ENCODE assay signal across 7 cellular contexts in genomic region chr12:124467549-124467948, GRCh38.
DNase-seq lines count a peak whose midpoint lies in the region; ATAC-seq, FAIRE-seq and TF ChIP-seq lines count a peak whose summit lies in the region.
"Not testable (repeated sequence)": the region's sequence is repeated elsewhere in the genome, so short reads cannot be mapped to it uniquely, and the experiment has no call there.

No MANE protein-coding gene starts in this region.

- H3K27ac Mint-ChIP-seq in CD4-positive, alpha-beta memory T cell: peak overlapping the region in 5 of 7 donors; percentile 43 to 80 (median 65)
- peak overlapping the region; percentile 63 for H3K27ac Mint-ChIP-seq in activated T-helper 1 cell treated with anti-CD3 and anti-CD28 coated beads, Interleukin-12 subunit alpha, Interleukin-12 subunit beta, Interleukin-2, Interleukin-4 antibody, amounts not matched to agents 30 ng/mL and 10 ng/mL and 1 ng/mL, durations not matched to agents 14 hours and 24 hours and 36 hours
- H3K27ac Mint-ChIP-seq in immature natural killer cell: peak overlapping the region in 5 of 6 donors; percentile 64 to 91 (median 86)
- H3K27ac Mint-ChIP-seq in natural killer cell treated with Interleukin-12 subunit alpha and Interleukin-12 subunit beta and Interleukin-15 and Interleukin-18, amount 100 ng/mL, for 72 hours: not testable (repeated sequence)

- not testable (repeated sequence) for H4K20me1 ChIP-seq in K562 (replicated peaks; ENCODE audit: control insufficient read depth, insufficient read depth, low read length)

- ATAC-seq in K562; natural killer cell treated with Interleukin-12 subunit alpha and Interleukin-12 subunit beta and Interleukin-15 and Interleukin-18, amount 100 ng/mL, for 72 hours: not testable (repeated sequence)

- not testable (repeated sequence) for H2AFZ ChIP-seq in K562 (ENCODE audit: low read depth, low read length)

- not testable (repeated sequence) for H3K27me3 Mint-ChIP-seq in CD4-positive, alpha-beta memory T cell; activated T-helper 1 cell treated with anti-CD3 and anti-CD28 coated beads, Interleukin-12 subunit alpha, Interleukin-12 subunit beta, Interleukin-2, Interleukin-4 antibody, amounts not matched to agents 30 ng/mL and 10 ng/mL and 1 ng/mL, durations not matched to agents 14 hours and 24 hours and 36 hours (ENCODE audit: insufficient read depth); natural killer cell treated with Interleukin-12 subunit alpha and Interleukin-12 subunit beta and Interleukin-15 and Interleukin-18, amount 100 ng/mL, for 72 hours
- peaks cover 12 to 14% (median 13%) of the 10 kb centered on the region in 3 donors for H3K27me3 Mint-ChIP-seq in immature natural killer cell (ENCODE audit: low read depth in 3 of 3)

- H3K27ac ChIP-seq in CD4-positive, alpha-beta memory T cell (ENCODE audit: low read depth, low read length): peak overlapping the region; percentile 82
- not testable (repeated sequence) for H3K27ac ChIP-seq in K562 (ENCODE audit: extremely low read depth, low read depth, low read length)

- H3K79me2 ChIP-seq in K562 (ENCODE audit: control insufficient read depth, insufficient read depth, low read length): not testable (repeated sequence)

- not testable (repeated sequence) for H3K4me3 ChIP-seq in CD4-positive, alpha-beta memory T cell (ENCODE audit: low read length in 2 of 2); K562

- H3K4me3 Mint-ChIP-seq in CD4-positive, alpha-beta memory T cell; activated T-helper 1 cell treated with anti-CD3 and anti-CD28 coated beads, Interleukin-12 subunit alpha, Interleukin-12 subunit beta, Interleukin-2, Interleukin-4 antibody, amounts not matched to agents 30 ng/mL and 10 ng/mL and 1 ng/mL, durations not matched to agents 14 hours and 24 hours and 36 hours: not testable (repeated sequence)
- peak overlapping the region in 1 of 5 donors; percentile 38 for H3K4me3 Mint-ChIP-seq in immature natural killer cell
- H3K4me3 Mint-ChIP-seq in natural killer cell treated with Interleukin-12 subunit alpha and Interleukin-12 subunit beta and Interleukin-15 and Interleukin-18, amount 100 ng/mL, for 72 hours: peak overlapping the region; percentile 60

- no CpG with 5 or more reads among the region's 1 CpG for WGBS in K562 (ENCODE audit: insufficient coverage, low coverage, missing lambda C conversion rate)

- H3K36me3 Mint-ChIP-seq in CD4-positive, alpha-beta memory T cell: peaks cover 53% of the 10 kb centered on the region in 2 donors
- H3K36me3 Mint-ChIP-seq in activated T-helper 1 cell treated with anti-CD3 and anti-CD28 coated beads, Interleukin-12 subunit alpha, Interleukin-12 subunit beta, Interleukin-2, Interleukin-4 antibody, amounts not matched to agents 30 ng/mL and 10 ng/mL and 1 ng/mL, durations not matched to agents 14 hours and 24 hours and 36 hours (ENCODE audit: low read depth): peaks cover 48% of the 10 kb centered on the region
- H3K36me3 Mint-ChIP-seq in immature natural killer cell: peaks cover 6 to 38% (median 35%) of the 10 kb centered on the region in 3 donors
- H3K36me3 Mint-ChIP-seq in natural killer cell treated with Interleukin-12 subunit alpha and Interleukin-12 subunit beta and Interleukin-15 and Interleukin-18, amount 100 ng/mL, for 72 hours: peaks cover 17% of the 10 kb centered on the region

- peaks cover 52% of the 10 kb centered on the region for H3K4me1 ChIP-seq in CD4-positive, alpha-beta memory T cell (ENCODE audit: insufficient read depth, low read length)
- H3K4me1 ChIP-seq in K562 (replicated peaks in 1 of 2; ENCODE audit: control insufficient read depth in 2 of 2, insufficient read depth in 2 of 2, low read length in 2 of 2): not testable (repeated sequence)

- TF ChIP-seq POLR2A in K562 (conservative IDR thresholded peaks at IDR 0.05): not testable (repeated sequence)

- H3K9ac ChIP-seq in K562 (ENCODE audit: insufficient read depth in 1 of 2, low read depth in 2 of 2, low read length in 2 of 2): not testable (repeated sequence)

- DNase-seq in CD4-positive, alpha-beta memory T cell; HTR-8/SVneo (ENCODE audit: insufficient read length, low spot score); activated T-helper 1 cell treated with anti-CD3 and anti-CD28 coated beads, Interleukin-12 subunit alpha, Interleukin-12 subunit beta, Interleukin-2, Interleukin-4 antibody, amounts not matched to agents 30 ng/mL and 10 ng/mL and 1 ng/mL, durations not matched to agents 14 hours and 24 hours and 36 hours (ENCODE audit: low spot score); K562 (ENCODE audit: extremely low read depth in 1 of 4, low spot score in 3 of 4); immature natural killer cell; natural killer cell treated with Interleukin-12 subunit alpha and Interleukin-12 subunit beta and Interleukin-15 and Interleukin-18, amount 100 ng/mL, for 72 hours (ENCODE audit: low spot score); urothelium cell line (ENCODE audit: low spot score): not testable (repeated sequence)

- FAIRE-seq in HTR-8/SVneo (lab: Jason Lieb, UNC) (peak; percentile 33), urothelium cell line (lab: Jason Lieb, UNC) (peak; percentile 71)
- not testable (repeated sequence) for FAIRE-seq in K562 (lab: Jason Lieb, UNC)

- TF ChIP-seq RAD21 in K562 (CRISPR knock-in tag; conservative IDR thresholded peaks at IDR 0.05 in 1 of 2, IDR thresholded peaks at IDR 0.05 in 1 of 2): not testable (repeated sequence)

- CTCF ChIA-PET in CD4-positive, alpha-beta memory T cell (lab: Charles Lee; ENCODE audit: partially characterized antibody); K562 (lab: Yijun Ruan, JAX; ENCODE audit: low intra/inter-chr PET ratio): not testable (repeated sequence)

- H3K4me2 ChIP-seq in K562 (ENCODE audit: insufficient read depth, low read length): not testable (repeated sequence)

- TF ChIP-seq CTCF in K562 (IDR thresholded peaks at IDR 0.05 in 2 of 3, conservative IDR thresholded peaks at IDR 0.05 in 1 of 3; ENCODE audit: insufficient read depth in 2 of 3, low read depth in 1 of 3, low read length in 3 of 3): not testable (repeated sequence)

- H3K27me3 ChIP-seq in CD4-positive, alpha-beta memory T cell (ENCODE audit: insufficient read depth, low read length); K562 (ENCODE audit: control insufficient read depth in 2 of 2, insufficient read depth in 2 of 2, low read length in 2 of 2): not testable (repeated sequence)

- H3K9me1 ChIP-seq in K562 (ENCODE audit: control insufficient read depth, insufficient read depth, low read length): not testable (repeated sequence)

- peaks cover 0 to 12% (median 4%) of the 10 kb centered on the region in 8 donors for H3K9me3 Mint-ChIP-seq in CD4-positive, alpha-beta memory T cell
- peaks cover 27% of the 10 kb centered on the region for H3K9me3 Mint-ChIP-seq in activated T-helper 1 cell treated with anti-CD3 and anti-CD28 coated beads, Interleukin-12 subunit alpha, Interleukin-12 subunit beta, Interleukin-2, Interleukin-4 antibody, amounts not matched to agents 30 ng/mL and 10 ng/mL and 1 ng/mL, durations not matched to agents 14 hours and 24 hours and 36 hours
- H3K9me3 Mint-ChIP-seq in immature natural killer cell; natural killer cell treated with Interleukin-12 subunit alpha and Interleukin-12 subunit beta and Interleukin-15 and Interleukin-18, amount 100 ng/mL, for 72 hours: not testable (repeated sequence)

- not testable (repeated sequence) for BruUV-seq in K562 (replicated peaks; lab: Mats Ljungman, UMichigan)

- H3K36me3 ChIP-seq in CD4-positive, alpha-beta memory T cell (ENCODE audit: insufficient read depth, low read length): not testable (repeated sequence)
- peaks cover 53% of the 10 kb centered on the region; the same call in 2 of the 3 replicates for H3K36me3 ChIP-seq in K562 (ENCODE audit: control insufficient read depth, insufficient read depth, low read length)

- in situ Hi-C loops in K562 (cut with MboI): not testable (repeated sequence)

- POLR2A ChIA-PET in CD4-positive, alpha-beta memory T cell (lab: Charles Lee; ENCODE audit: partially characterized antibody); K562 (lab: Yijun Ruan, JAX): not testable (repeated sequence)

- peaks cover 37 to 66% (median 48%) of the 10 kb centered on the region in 4 donors for H3K4me1 Mint-ChIP-seq in CD4-positive, alpha-beta memory T cell
- H3K4me1 Mint-ChIP-seq in activated T-helper 1 cell treated with anti-CD3 and anti-CD28 coated beads, Interleukin-12 subunit alpha, Interleukin-12 subunit beta, Interleukin-2, Interleukin-4 antibody, amounts not matched to agents 30 ng/mL and 10 ng/mL and 1 ng/mL, durations not matched to agents 14 hours and 24 hours and 36 hours (ENCODE audit: low read depth): peaks cover 13% of the 10 kb centered on the region
- peaks cover 45 to 58% of the 10 kb centered on the region in 2 donors for H3K4me1 Mint-ChIP-seq in immature natural killer cell
- peaks cover 41 to 42% of the 10 kb centered on the region in 2 donors for H3K4me1 Mint-ChIP-seq in natural killer cell treated with Interleukin-12 subunit alpha and Interleukin-12 subunit beta and Interleukin-15 and Interleukin-18, amount 100 ng/mL, for 72 hours (ENCODE audit: low read depth in 2 of 2)

- H3K9me3 ChIP-seq in CD4-positive, alpha-beta memory T cell (ENCODE audit: control insufficient read depth in 1 of 2, low read length in 2 of 2): not testable (repeated sequence)
- H3K9me3 ChIP-seq in K562 (replicated peaks; ENCODE audit: control insufficient read depth, insufficient read depth, low read depth, low read length): peaks cover 12% of the 10 kb centered on the region

- intact Hi-C loops in CD4-positive, alpha-beta memory T cell (cut with micrococcal nuclease): loop anchor here (2.0 to 5.0 kb wide), 3 partner anchors 79 to 120 kb away; partner anchors contain the start of gene NCOR2
- intact Hi-C loops in activated T-helper 1 cell treated with anti-CD3 and anti-CD28 coated beads, Interleukin-12 subunit alpha, Interleukin-12 subunit beta, Interleukin-2, Interleukin-4 antibody, amounts not matched to agents 30 ng/mL and 10 ng/mL and 1 ng/mL, durations not matched to agents 14 hours and 24 hours and 36 hours (cut with micrococcal nuclease): loop anchor here (2.0 to 5.0 kb wide), 2 partner anchors 119 to 245 kb away; no protein-coding TSS in a partner anchor
- intact Hi-C loops in K562 (cut with micrococcal nuclease): not testable (repeated sequence)

- TF ChIP-seq EP300 in K562 (IDR thresholded peaks at IDR 0.05; ENCODE audit: low read length): not testable (repeated sequence)

TF ChIP-seq in K562, 482 proteins besides CTCF, POLR2A, EP300 and RAD21:
- TF ChIP-seq ZNF263 (CRISPR knock-in tag; IDR thresholded peaks at IDR 0.05; ENCODE audit: borderline replicate concordance): peak; percentile 60; the same call in 1 of the 2 replicates
